In genomic region chr11:8891185-8891584, GRCh38 we compare ENCODE assay signal across 5 cellular contexts. TPM values are rescaled to one million over a fixed set of nuclear protein-coding genes. Genes with fewer than 3 reads are reported as not detected.
"Had no signal": no experiment of that assay in that cellular context is flagged by ENCODE, and none has a peak within 500 bp of the region (broad histone marks: within the 10 kb centered on the region; RNA-seq: fewer than 3 reads in every experiment).

No MANE protein-coding gene starts in this region.

RNA-seq across cellular contexts. Expression of gene C11orf16, which starts 41.6 kb away (rescaled TPM):
- total RNA-seq: HepG2, HT-29, HT1080, IMR-90 had no signal
- polyA plus RNA-seq: HepG2, IgD-negative memory B cell, IMR-90 had no signal

RNA-seq across cellular contexts. Expression of gene ASCL3, which starts 51.6 kb away (rescaled TPM):
- total RNA-seq: HepG2, HT-29, HT1080, IMR-90 had no signal
- polyA plus RNA-seq: HepG2, IgD-negative memory B cell, IMR-90 had no signal
